In the genomic region with DNA sequence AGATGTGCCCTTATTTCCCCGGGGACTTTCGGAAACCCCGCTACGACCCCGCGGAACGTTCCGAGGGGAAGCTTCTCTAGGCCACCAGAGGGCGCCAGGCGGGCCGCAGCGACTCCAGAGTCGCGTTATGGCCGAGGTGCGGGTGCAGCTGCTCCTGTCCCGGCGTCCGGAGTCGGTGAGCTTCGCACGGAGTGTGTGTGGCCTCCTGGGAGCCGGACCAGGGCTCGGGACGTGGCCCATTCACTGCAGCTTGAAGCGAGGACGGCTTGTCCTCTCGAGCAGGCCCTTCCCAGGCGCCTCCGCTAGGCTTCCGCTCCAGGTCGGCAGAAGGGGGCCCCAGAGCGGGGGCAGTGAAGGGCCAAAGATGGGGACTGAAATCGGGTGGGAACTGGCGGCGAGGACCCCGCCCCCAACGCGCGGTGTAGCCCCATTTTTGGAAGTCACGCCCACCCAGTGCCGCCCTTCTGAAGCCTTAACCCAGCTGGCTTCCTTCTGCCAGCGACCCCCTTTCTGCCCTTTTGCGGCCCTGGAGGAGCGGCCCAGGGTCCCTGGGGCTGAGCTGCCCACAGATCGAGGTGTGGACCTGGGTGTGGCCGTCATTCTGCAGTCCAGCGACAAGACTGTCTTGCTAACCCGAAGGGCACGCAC, we compare ENCODE assay signal across 8 cellular contexts. TPM values are rescaled to one million over a fixed set of nuclear protein-coding genes. Genes with fewer than 3 reads are reported as not detected.
DNase-seq lines count a peak whose midpoint lies in the region; TF ChIP-seq lines count a peak whose summit lies in the region.

A gene with protein sequence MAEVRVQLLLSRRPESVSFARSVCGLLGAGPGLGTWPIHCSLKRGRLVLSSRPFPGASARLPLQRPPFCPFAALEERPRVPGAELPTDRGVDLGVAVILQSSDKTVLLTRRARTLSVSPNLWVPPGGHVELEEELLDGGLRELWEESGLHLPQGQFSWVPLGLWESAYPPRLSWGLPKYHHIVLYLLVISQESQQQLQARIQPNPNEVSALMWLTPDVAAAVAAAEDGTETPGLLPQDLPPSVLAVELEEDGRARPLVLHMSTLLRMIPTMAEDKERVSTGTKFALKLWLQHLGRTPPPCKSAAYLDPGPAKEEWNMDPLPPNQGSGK (plus strand): TSS at position 117 of the 648 bp plus-strand sequence. CDS start 11 bp downstream, at position 128.

- peak within 1 kb of the TSS; percentile 49 for H3K4me2 ChIP-seq in SU-DHL-6 (ENCODE audit: low read depth, low read length, poor library complexity, severe bottlenecking)

- no peaks in the 10 kb centered on the region for H3K9me3 ChIP-seq in MG63
- no peaks in the 10 kb centered on the region for H3K9me3 ChIP-seq in SU-DHL-6 (ENCODE audit: insufficient read depth, low read length)
- no peaks in the 10 kb centered on the region for H3K9me3 ChIP-seq in left ventricle myocardium inferior (replicated peaks)
- H3K9me3 ChIP-seq in uterus, result no peaks in the 10 kb centered on the region

- TF ChIP-seq CTCF in SU-DHL-6 (IDR thresholded peaks at IDR 0.05; ENCODE audit: insufficient read depth, low read length, poor library complexity, severe bottlenecking) (peak; percentile 98), left ventricle myocardium inferior (IDR thresholded peaks at IDR 0.05; ENCODE audit: borderline replicate concordance) (peak; percentile 97), uterus (IDR thresholded peaks at IDR 0.05) (peak; percentile 80 to 96 (median 90))

- peak within 1 kb of the TSS; percentile 51 for H3K9ac ChIP-seq in SU-DHL-6 (ENCODE audit: low read length)

- no peaks in the 10 kb centered on the region for H3K27me3 ChIP-seq in MG63
- H3K27me3 ChIP-seq in SU-DHL-6 (ENCODE audit: low read length), result no peaks in the 10 kb centered on the region
- no peaks in the 10 kb centered on the region for H3K27me3 ChIP-seq in left ventricle myocardium inferior (ENCODE audit: low read depth)
- no peaks in the 10 kb centered on the region for H3K27me3 ChIP-seq in uterus

- TF ChIP-seq POLR2A in uterus (IDR thresholded peaks at IDR 0.05), result no peak

- intact Hi-C loops in left ventricle myocardium inferior (cut with micrococcal nuclease) (no loop called here), uterus (cut with DNase I; ENCODE audit: low total_unique reads) (no loop called here)

- H3K27ac ChIP-seq in SU-DHL-6 (ENCODE audit: low read depth, low read length), result peak within 1 kb of the TSS; percentile 67
- peak within 1 kb of the TSS; percentile 82 for H3K27ac ChIP-seq in left ventricle myocardium inferior (replicated peaks)
- H3K27ac ChIP-seq in uterus, result peak within 1 kb of the TSS; percentile 84

- H3K4me1 ChIP-seq in left ventricle myocardium inferior, result peaks cover 18% of the 10 kb centered on the region
- H3K4me1 ChIP-seq in uterus, result peaks cover 0 to 3% of the 10 kb centered on the region in 2 donors

- H3K9me2 ChIP-seq in SU-DHL-6 (replicated peaks; ENCODE audit: insufficient read depth, low read length), result no peaks in the 10 kb centered on the region

- in situ Hi-C loops in G401 (cut with HindIII; ENCODE audit: low sequenced_read_pairs), result no loop called here

- peak within 1 kb of the TSS; percentile 29 for H2AFZ ChIP-seq in SU-DHL-6 (ENCODE audit: low read depth, low read length, severe bottlenecking)

- H4K20me1 ChIP-seq in SU-DHL-6 (ENCODE audit: low read depth, low read length), result no peaks in the 10 kb centered on the region

- H3K79me2 ChIP-seq in SU-DHL-6 (ENCODE audit: insufficient read depth, low read length), result no peaks in the 10 kb centered on the region

- peaks cover 34% of the 10 kb centered on the region for H3F3A ChIP-seq in SU-DHL-6 (ENCODE audit: insufficient read depth)

- peaks cover 41% of the 10 kb centered on the region for H3K36me3 ChIP-seq in MG63
- peaks cover 18% of the 10 kb centered on the region for H3K36me3 ChIP-seq in SU-DHL-6 (ENCODE audit: low read length)
- H3K36me3 ChIP-seq in left ventricle myocardium inferior, result peaks cover 49% of the 10 kb centered on the region
- no peaks in the 10 kb centered on the region for H3K36me3 ChIP-seq in uterus

- DNase-seq in G401 (ENCODE audit: low spot score) (peak; percentile 76), H4 (ENCODE audit: low spot score) (peak; percentile 57), MG63 (peak; percentile 79), left ventricle myocardium inferior (peak; percentile 83), putamen (ENCODE audit: low spot score) (peak; percentile 65), uterus (peak; percentile 76 to 78)
- peak; percentile 47 for DNase-seq in activated naive CD8-positive, alpha-beta T cell treated with anti-CD3 and anti-CD28 coated beads, Interleukin-2, amount 50 U/mL, for 16 hours (ENCODE audit: low read depth, low spot score)

- H3K4me3 ChIP-seq in MG63 (peak within 1 kb of the TSS; percentile 55), SU-DHL-6 (ENCODE audit: insufficient read depth, low read length, poor library complexity, severe bottlenecking) (peak within 1 kb of the TSS; percentile 46), left ventricle myocardium inferior (peak within 1 kb of the TSS; percentile 71), uterus (peak within 1 kb of the TSS; percentile 42 to 48)

RNA-seq across cellular contexts. Expression of the gene that starts here (rescaled TPM):
- total RNA-seq in G401 (2014; rRNA removed; shearing (Covaris generic)), result 3.1 and 3.6 TPM in 2 replicates
- total RNA-seq in H4 (2014; rRNA removed; shearing (Covaris generic)), result 10.1 and 10.3 TPM in 2 replicates
- 0.59 TPM in 2 replicates for total RNA-seq in MG63 (2014; rRNA removed; shearing (Covaris generic); ENCODE audit: low replicate concordance)
- total RNA-seq in left ventricle myocardium inferior (2.2 TPM), uterus (1 to 10 TPM in 3 of 4 donors, not detected in 1; 2.5 to 5.6 (median 4.7) TPM)

Comparison
In these comparisons a context has a peak if more than half of its experiments do, and no peak if none do; other contexts are left out.
1. Peak in every context shown above with its lines: DNase-seq, H3K4me3 ChIP-seq and H3K27ac ChIP-seq.
2. Peak in DNase-seq and H3K4me3 ChIP-seq in MG63; RNA of the gene not detected or under 1 TPM.